Comparison of ENCODE assay signal across 21 cellular contexts in genomic region chr1:243390315-243390875, GRCh38.
DNase-seq lines count a peak whose midpoint lies in the region; ATAC-seq and TF ChIP-seq lines count a peak whose summit lies in the region.
"Had no signal": no experiment of that assay in that cellular context is flagged by ENCODE, and none has a peak within 500 bp of the region (broad histone marks: within the 10 kb centered on the region; RNA-seq: fewer than 3 reads in every experiment).

No MANE protein-coding gene starts in this region.

- H3K79me2 ChIP-seq in GM23338 (replicated peaks; ENCODE audit: insufficient read depth) = no peaks in the 10 kb centered on the region

- no peaks in the 10 kb centered on the region for H3K27me3 Mint-ChIP-seq in activated T-cell treated with anti-CD3 and anti-CD28 coated beads, Interleukin-2, amount 50 U/mL, for 24 hours
- H3K27me3 Mint-ChIP-seq in GM23338 (ENCODE audit: insufficient read depth, low read depth, poor library complexity) (no peaks in the 10 kb centered on the region), progenitor cell of endocrine pancreas (no peaks in the 10 kb centered on the region)
- H3K27me3 Mint-ChIP-seq: activated naive CD4-positive, alpha-beta T cell treated with anti-CD3 and anti-CD28 coated beads, Interleukin-2, amount 50 U/mL, for 24 hours had no signal

- no peaks in the 10 kb centered on the region; the same call in 1 of the 2 replicates for H3F3A ChIP-seq in GM23338 (replicated peaks; ENCODE audit: low read depth)

- peaks cover 9% of the 10 kb centered on the region for H3K4me1 Mint-ChIP-seq in activated T-cell treated with anti-CD3 and anti-CD28 coated beads, Interleukin-2, amount 50 U/mL, for 24 hours (ENCODE audit: low read depth)
- peaks cover 35% of the 10 kb centered on the region for H3K4me1 Mint-ChIP-seq in GM23338
- peaks cover 32% of the 10 kb centered on the region for H3K4me1 Mint-ChIP-seq in progenitor cell of endocrine pancreas (ENCODE audit: low read depth)

- H3K27ac Mint-ChIP-seq in activated T-cell treated with anti-CD3 and anti-CD28 coated beads, Interleukin-2, amount 50 U/mL, for 24 hours = peak overlapping the region; percentile 68
- no peak overlapping the region for H3K27ac Mint-ChIP-seq in GM23338
- H3K27ac Mint-ChIP-seq in progenitor cell of endocrine pancreas = peak overlapping the region; percentile 84
- H3K27ac Mint-ChIP-seq: activated naive CD4-positive, alpha-beta T cell treated with anti-CD3 and anti-CD28 coated beads, Interleukin-2, amount 50 U/mL, for 24 hours; nephron had no signal

- H3K27me3 ChIP-seq in GM23338 (ENCODE audit: insufficient read depth) = no peaks in the 10 kb centered on the region

- no peak overlapping the region for H3K4me3 Mint-ChIP-seq in activated T-cell treated with anti-CD3 and anti-CD28 coated beads, Interleukin-2, amount 50 U/mL, for 24 hours
- no peak overlapping the region; the same call in 2 of the 3 replicates for H3K4me3 Mint-ChIP-seq in GM23338
- H3K4me3 Mint-ChIP-seq in progenitor cell of endocrine pancreas (ENCODE audit: low read depth) = no peak overlapping the region
- H3K4me3 Mint-ChIP-seq: activated naive CD4-positive, alpha-beta T cell treated with anti-CD3 and anti-CD28 coated beads, Interleukin-2, amount 50 U/mL, for 24 hours; nephron had no signal

- H3K36me3 Mint-ChIP-seq in activated T-cell treated with anti-CD3 and anti-CD28 coated beads, Interleukin-2, amount 50 U/mL, for 24 hours (ENCODE audit: low read depth) = peaks cover 13% of the 10 kb centered on the region
- no peaks in the 10 kb centered on the region for H3K36me3 Mint-ChIP-seq in GM23338 (ENCODE audit: low read depth)
- peaks cover 6% of the 10 kb centered on the region for H3K36me3 Mint-ChIP-seq in progenitor cell of endocrine pancreas (ENCODE audit: insufficient read depth)

- H3K36me3 ChIP-seq in GM23338 (ENCODE audit: insufficient read depth) = no peaks in the 10 kb centered on the region

- H3K4me3 ChIP-seq in GM23338 = no peak overlapping the region
- H3K4me3 ChIP-seq: A549, left ventricle myocardium inferior, skin epidermis had no signal

- TF ChIP-seq CTCF in GM23338 (conservative IDR thresholded peaks at IDR 0.05; ENCODE audit: low read depth in 2 of 2) = no peak
- TF ChIP-seq CTCF in progenitor cell of endocrine pancreas (IDR thresholded peaks at IDR 0.05; ENCODE audit: unreplicated experiment) = no peak

- no peak overlapping the region for H3K27ac ChIP-seq in GM23338 (ENCODE audit: low read depth)
- H3K27ac ChIP-seq: A549, HL-60, left ventricle myocardium inferior, skin epidermis had no signal

- peaks cover 30% of the 10 kb centered on the region for H3K4me1 ChIP-seq in GM23338 (ENCODE audit: insufficient read depth)
- H3K4me1 ChIP-seq: A549, left ventricle myocardium inferior had no signal

- no peak overlapping the region; the same call in 1 of the 2 replicates for H2AFZ ChIP-seq in GM23338

- H3K4me2 ChIP-seq in GM23338 = no peak overlapping the region
- H3K4me2 ChIP-seq: A549, SK-N-SH had no signal

- H3K9me3 Mint-ChIP-seq in activated T-cell treated with anti-CD3 and anti-CD28 coated beads, Interleukin-2, amount 50 U/mL, for 24 hours = no peaks in the 10 kb centered on the region
- H3K9me3 Mint-ChIP-seq in GM23338 (no peaks in the 10 kb centered on the region), progenitor cell of endocrine pancreas (ENCODE audit: low read depth) (no peaks in the 10 kb centered on the region)
- H3K9me3 Mint-ChIP-seq: activated naive CD4-positive, alpha-beta T cell treated with anti-CD3 and anti-CD28 coated beads, Interleukin-2, amount 50 U/mL, for 24 hours; nephron had no signal

- ATAC-seq in GM23338 (peak; percentile 31; the same call in 2 of the 3 replicates), GM18858 (IDR thresholded peaks at IDR 0.05; ENCODE audit: unreplicated experiment) (no peak), HG03135 (IDR thresholded peaks at IDR 0.05; ENCODE audit: unreplicated experiment) (no peak), GM21390 (IDR thresholded peaks at IDR 0.05; ENCODE audit: unreplicated experiment) (no peak)
- ATAC-seq: A549; activated CD4-positive, CD25-positive, alpha-beta regulatory T cell treated with anti-CD3 and anti-CD28 coated beads, Interleukin-2, amount 50 U/mL, for 24 hours had no signal

- DNase-seq in activated T-cell treated with anti-CD3 and anti-CD28 coated beads, Interleukin-2, amount 50 U/mL, for 24 hours = no peak
- no peak for DNase-seq in activated T-cell treated with anti-CD3 and anti-CD28 coated beads, Interleukin-2, amount 50 U/mL, for 1 hour
- no peak for DNase-seq in GM23338 (ENCODE audit: low spot score)
- DNase-seq in cerebellum (ENCODE audit: low spot score) = peak; percentile 41
- no peak for DNase-seq in progenitor cell of endocrine pancreas (ENCODE audit: low spot score, unreplicated experiment)
- DNase-seq: left ventricle myocardium inferior, midbrain, NCI-H1417, NCI-H510A treated with DMSO at 0.1 percent for 48 hours, RPMI8226, SK-N-SH, T1000 had no signal

- H4K20me1 ChIP-seq in GM23338 (replicated peaks; ENCODE audit: insufficient read depth) = no peaks in the 10 kb centered on the region

- H3K9me2 ChIP-seq in GM23338 (ENCODE audit: insufficient read depth) = no peaks in the 10 kb centered on the region
- H3K9me2 ChIP-seq: SK-N-SH had no signal

TF ChIP-seq in GM23338, 12 proteins besides CTCF, POLR2A, EP300 and RAD21:
- TF ChIP-seq EZH2phosphoT487 (IDR thresholded peaks at IDR 0.05; ENCODE audit: unreplicated experiment) = no peak
- no peak for TF ChIP-seq JUNB (IDR thresholded peaks at IDR 0.05; ENCODE audit: unreplicated experiment)
- TF ChIP-seq ZNF331 (CRISPR knock-in tag; IDR thresholded peaks at IDR 0.05; ENCODE audit: low read depth) = no peak
- TF ChIP-seq STAT1 (IDR thresholded peaks at IDR 0.05; ENCODE audit: unreplicated experiment) = no peak
- no peak for TF ChIP-seq NANOG (IDR thresholded peaks at IDR 0.05; ENCODE audit: borderline replicate concordance)
- no peak for TF ChIP-seq POLR2AphosphoS5 (IDR thresholded peaks at IDR 0.05; ENCODE audit: low read depth)
- TF ChIP-seq REST (IDR thresholded peaks at IDR 0.05; ENCODE audit: unreplicated experiment) = no peak
TF ChIP-seq in GM23338: peak in this region for 0.
